23 cellular contexts compared by ENCODE assay signal in the genomic region with DNA sequence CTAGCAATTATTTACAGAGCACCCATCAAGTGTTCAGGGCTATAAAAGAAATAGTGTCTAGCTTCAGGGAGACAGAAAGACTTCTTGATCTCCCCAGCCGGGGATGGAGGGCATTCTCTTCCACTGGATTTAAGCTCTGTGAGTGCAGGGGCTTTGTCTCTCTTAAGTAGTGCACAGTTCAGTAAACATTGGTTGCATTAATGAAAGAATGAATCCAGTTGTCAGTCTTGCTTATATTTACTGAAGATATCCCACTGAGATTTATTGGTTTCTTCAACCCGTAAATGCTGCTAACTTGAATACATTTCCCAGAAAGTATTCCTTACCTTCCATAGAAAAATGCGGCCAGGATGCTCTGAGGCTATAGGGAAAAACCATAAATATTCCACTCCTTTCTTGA. TPM values are rescaled to one million over a fixed set of nuclear protein-coding genes. Genes with fewer than 3 reads are reported as not detected.
"Had no signal": no experiment of that assay in that cellular context is flagged by ENCODE, and none has a peak within 500 bp of the region (broad histone marks: within the 10 kb centered on the region; RNA-seq: fewer than 3 reads in every experiment).

No MANE protein-coding gene starts in this region.

- H3K27me3 ChIP-seq: adrenal gland, Peyer's patch, SJSA1 had no signal

- H3K9me3 ChIP-seq: adrenal gland, Peyer's patch, SJSA1 had no signal

- H3K4me3 ChIP-seq: adrenal gland, Peyer's patch, SJSA1 had no signal

- H3K27ac ChIP-seq: adrenal gland, KMS-11, Peyer's patch, RWPE1, SJSA1 had no signal

- H3K4me1 ChIP-seq: Peyer's patch, SJSA1 had no signal

- H3K36me3 ChIP-seq: adrenal gland, Peyer's patch, SJSA1 had no signal

- H3K4me2 ChIP-seq: KMS-11 had no signal

- H3K9ac ChIP-seq: KMS-11 had no signal

- DNase-seq: activated CD4-positive, alpha-beta T cell treated with anti-CD3 and anti-CD28 coated beads for 48 hours; activated CD4-positive, alpha-beta T cell treated with anti-CD3 and anti-CD28 coated beads, Interleukin-2, amount 50 U/mL, for 4 hours; activated CD4-positive, CD25-positive, alpha-beta regulatory T cell treated with anti-CD3 and anti-CD28 coated beads, Interleukin-2, amount 50 U/mL, for 72 hours; activated CD8-positive, alpha-beta memory T cell treated with anti-CD3 and anti-CD28 coated beads, Interleukin-2, amount 50 U/mL, for 48 hours; activated CD8-positive, alpha-beta T cell treated with anti-CD3 and anti-CD28 coated beads, Interleukin-2, amount 10 ng/mL, durations not matched to agents 7 days and 5 days; activated naive CD4-positive, alpha-beta T cell treated with anti-CD3 and anti-CD28 coated beads, Interleukin-2, amount 50 U/mL, for 16 hours; activated naive CD8-positive, alpha-beta T cell treated with anti-CD3 and anti-CD28 coated beads, Interleukin-2, amount 10 ng/mL, durations not matched to agents 7 days and 5 days; activated T-cell treated with anti-CD3 and anti-CD28 coated beads, Interleukin-2, amount 50 U/mL, for 1 hour; adrenal gland; anterior cingulate cortex; cerebellar nuclear complex; NCI-H1092 treated with DMSO at 0.1 percent for 48 hours; NCI-H1436 treated with DMSO at 0.1 percent for 48 hours; NCI-H1930; NCI-H2107; NCI-H510A treated with DMSO at 0.1 percent for 48 hours; NK-92 treated with Interleukin-12 subunit alpha and Interleukin-12 subunit beta, amount 100 ng/mL, for 24 hours; Peyer's patch; Right ventricle myocardium superior; SW 1271 had no signal

RNA-seq across cellular contexts. Expression of a gene that starts 41.9 kb away (rescaled TPM):
- total RNA-seq: SJSA1 had no signal
